Comparison of ENCODE assay signal across 1 cellular context in the genomic region with DNA sequence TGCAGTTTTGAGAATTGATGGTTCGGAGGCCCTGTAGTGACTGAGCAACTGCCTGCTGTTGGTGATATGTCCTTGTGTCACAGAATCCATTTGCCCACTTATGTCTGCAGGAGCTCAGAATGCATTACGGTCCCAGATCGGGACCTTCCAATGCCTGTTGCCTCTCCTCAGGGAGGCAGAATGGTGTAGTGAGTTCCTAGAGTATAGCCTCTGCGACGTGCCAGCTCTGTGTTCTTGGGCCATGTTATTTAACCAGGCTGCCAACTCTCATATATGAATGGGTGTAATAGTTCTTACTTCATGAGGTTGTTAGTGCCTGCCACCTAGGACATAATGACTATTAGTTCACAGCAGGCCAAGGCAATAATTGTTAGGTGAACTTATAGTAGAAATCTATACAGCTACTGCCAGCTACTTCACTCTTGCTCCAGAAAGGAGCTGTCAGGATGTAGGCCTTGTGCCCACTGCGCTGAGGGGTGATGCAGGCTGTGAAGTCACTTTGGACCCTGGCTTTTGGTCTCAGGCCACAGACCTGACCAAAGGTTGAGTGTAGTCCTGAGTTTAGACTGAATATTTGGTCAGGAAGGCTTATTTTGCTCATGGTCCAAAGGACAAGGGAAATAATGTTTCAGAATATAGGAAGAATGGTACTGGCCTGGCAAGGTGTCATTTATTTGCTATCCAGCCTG.
TF ChIP-seq lines count a peak whose summit lies in the region.

No MANE protein-coding gene starts in this region.

TF ChIP-seq in K562, 482 proteins besides CTCF, POLR2A, EP300 and RAD21 (continued from another document):
- TF ChIP-seq, protein P1, sequence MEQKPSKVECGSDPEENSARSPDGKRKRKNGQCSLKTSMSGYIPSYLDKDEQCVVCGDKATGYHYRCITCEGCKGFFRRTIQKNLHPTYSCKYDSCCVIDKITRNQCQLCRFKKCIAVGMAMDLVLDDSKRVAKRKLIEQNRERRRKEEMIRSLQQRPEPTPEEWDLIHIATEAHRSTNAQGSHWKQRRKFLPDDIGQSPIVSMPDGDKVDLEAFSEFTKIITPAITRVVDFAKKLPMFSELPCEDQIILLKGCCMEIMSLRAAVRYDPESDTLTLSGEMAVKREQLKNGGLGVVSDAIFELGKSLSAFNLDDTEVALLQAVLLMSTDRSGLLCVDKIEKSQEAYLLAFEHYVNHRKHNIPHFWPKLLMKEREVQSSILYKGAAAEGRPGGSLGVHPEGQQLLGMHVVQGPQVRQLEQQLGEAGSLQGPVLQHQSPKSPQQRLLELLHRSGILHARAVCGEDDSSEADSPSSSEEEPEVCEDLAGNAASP (IDR thresholded peaks at IDR 0.05) = no peak
